In genomic region chr1:168466703-168467081, GRCh38 we compare ENCODE assay signal across 2 cellular contexts.
A peak's percentile ranks its signal among the peaks of the same experiment; 100 is the strongest.
TF ChIP-seq lines count a peak whose summit lies in the region.

No MANE protein-coding gene starts in this region.

TF ChIP-seq in GM12878, 131 proteins besides CTCF, POLR2A, EP300 and RAD21 (continued from another document and continues in another):
- TF ChIP-seq ZBTB4 (CRISPR knock-in tag; IDR thresholded peaks at IDR 0.05) (no peak), IRF4 (IDR thresholded peaks at IDR 0.05; ENCODE audit: low read depth, low read length) (peak; percentile 54; the same call in 1 of the 2 replicates), DPF2 (IDR thresholded peaks at IDR 0.05) (peak; percentile 83), IKZF2 (IDR thresholded peaks at IDR 0.05) (peak; percentile 85 to 89), HSF1 (IDR thresholded peaks at IDR 0.05; ENCODE audit: low read depth, low read length) (no peak), POLR2AphosphoS2 (IDR thresholded peaks at IDR 0.05; ENCODE audit: low read depth, low read length) (no peak), ATF7 (IDR thresholded peaks at IDR 0.05; ENCODE audit: low read depth) (no peak), E4F1 (IDR thresholded peaks at IDR 0.05; ENCODE audit: borderline replicate concordance, partially characterized antibody) (no peak), SPI1 (IDR thresholded peaks at IDR 0.05; ENCODE audit: borderline replicate concordance, insufficient read depth, low read depth, low read length) (peak; percentile 96), POLR2AphosphoS5 (IDR thresholded peaks at IDR 0.05; ENCODE audit: low read length) (no peak), LARP7 (IDR thresholded peaks at IDR 0.05) (peak; percentile 41; the same call in 1 of the 2 replicates), ZNF24 (IDR thresholded peaks at IDR 0.05) (peak; percentile 67; the same call in 1 of the 2 replicates), SMARCA5 (IDR thresholded peaks at IDR 0.05) (peak; percentile 62; the same call in 1 of the 2 replicates), MEF2A (IDR thresholded peaks at IDR 0.05; ENCODE audit: insufficient read depth, low read depth, low read length) (0 out of 2 replicates have a peak, but pooled peaks have one; percentile 19), IRF5 (IDR thresholded peaks at IDR 0.05; ENCODE audit: borderline replicate concordance) (no peak)

TF ChIP-seq in WTC11, 78 proteins besides CTCF, POLR2A, EP300 and RAD21 (continued from another document):
- TF ChIP-seq PRDM15 (CRISPR knock-in tag; IDR thresholded peaks at IDR 0.05) (no peak), MYBL2 (CRISPR knock-in tag; IDR thresholded peaks at IDR 0.05) (no peak), HMGXB4 (CRISPR knock-in tag; IDR thresholded peaks at IDR 0.05) (no peak), ZNF219 (CRISPR knock-in tag; IDR thresholded peaks at IDR 0.05; ENCODE audit: borderline replicate concordance) (no peak), CBFB (CRISPR knock-in tag; IDR thresholded peaks at IDR 0.05; ENCODE audit: low read depth) (no peak), TEAD1 (CRISPR knock-in tag; IDR thresholded peaks at IDR 0.05) (no peak), ZNF416 (CRISPR knock-in tag; IDR thresholded peaks at IDR 0.05) (no peak), HMGA2 (CRISPR knock-in tag; IDR thresholded peaks at IDR 0.05) (no peak), PREB (CRISPR knock-in tag; IDR thresholded peaks at IDR 0.05; ENCODE audit: borderline replicate concordance) (no peak), CDX4 (CRISPR knock-in tag; IDR thresholded peaks at IDR 0.05; ENCODE audit: borderline replicate concordance) (no peak)
